7 cellular contexts compared by ENCODE assay signal in the genomic region with DNA sequence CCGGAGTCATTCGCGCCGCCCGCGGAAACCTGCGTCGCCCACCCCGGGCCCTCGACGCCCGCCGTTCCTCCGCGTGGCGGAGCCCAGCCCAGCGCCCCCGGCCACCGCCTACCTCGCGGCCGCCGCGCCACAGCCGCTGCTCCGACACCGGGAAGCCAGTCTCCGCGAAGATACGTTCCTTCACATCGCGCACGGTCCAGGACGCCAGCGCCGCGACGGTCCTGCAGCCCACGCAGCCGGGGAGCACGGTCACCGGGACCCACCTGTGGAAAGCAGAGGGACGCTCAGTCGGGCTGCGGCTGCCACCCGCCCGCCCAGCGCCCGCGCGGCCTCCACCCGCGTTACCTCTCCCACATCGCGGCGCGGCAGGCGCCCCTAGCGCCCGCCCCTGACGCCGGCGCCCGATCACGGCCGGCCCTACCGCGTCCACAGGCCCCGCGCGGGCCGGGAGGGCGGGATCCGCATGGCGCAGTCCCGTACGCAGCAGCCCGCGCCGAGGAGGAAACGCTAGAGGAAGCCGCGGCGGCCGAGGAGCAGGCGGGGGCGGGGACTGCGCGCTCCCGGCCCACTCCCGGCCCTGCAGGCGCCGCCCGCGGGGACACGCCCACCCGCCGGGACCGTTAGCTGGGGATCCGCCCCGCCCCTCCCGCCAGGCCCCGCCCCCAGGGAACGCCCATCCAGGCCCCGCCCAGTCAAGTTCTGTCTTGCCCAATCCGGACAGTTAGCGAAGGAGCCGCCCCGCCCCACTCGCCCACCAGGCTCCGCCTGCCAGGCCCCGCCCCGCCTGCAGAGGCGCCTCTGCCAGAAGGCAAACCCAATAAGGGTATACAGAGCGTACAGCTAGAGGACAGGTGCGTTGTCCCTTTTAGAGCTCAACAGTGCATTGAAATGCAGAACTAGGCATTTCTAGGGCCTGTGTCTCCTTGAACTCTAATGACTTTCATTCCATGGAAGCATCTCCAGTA.
A peak's percentile ranks its signal among the peaks of the same experiment; 100 is the strongest.
DNase-seq lines count a peak whose midpoint lies in the region; ATAC-seq and TF ChIP-seq lines count a peak whose summit lies in the region.

No MANE protein-coding gene starts in this region.

- ATAC-seq in GM18502 (IDR thresholded peaks at IDR 0.05; ENCODE audit: poor library complexity, unreplicated experiment) (peak; percentile 84), HG02938 (IDR thresholded peaks at IDR 0.05; ENCODE audit: unreplicated experiment) (peak; percentile 76)

- peak overlapping the region; percentile 54 for H3K4me3 ChIP-seq in retinal pigment epithelial cell (ENCODE audit: low read length)

- DNase-seq in NCI-H187 treated with DMSO at 0.1 percent for 48 hours (lab: John Stamatoyannopoulos, UW) (peak; percentile 28), T-helper 22 cell (ENCODE audit: low read depth) (peak; percentile 94), astrocyte of the hippocampus (ENCODE audit: low read depth, low spot score) (peak; percentile 98), hypothalamus (lab: John Stamatoyannopoulos, UW) (peak; percentile 34 to 99 (median 94)), retinal pigment epithelial cell (ENCODE audit: low read depth) (peak; percentile 66)

- TF ChIP-seq CTCF in retinal pigment epithelial cell (conservative IDR thresholded peaks at IDR 0.05; ENCODE audit: low read depth, low read length) = no peak

Comparison
In these comparisons a context has a peak if more than half of its experiments do, and no peak if none do; other contexts are left out.
1. Peak in every context shown above with its lines: DNase-seq, ATAC-seq and H3K4me3 ChIP-seq.
2. DNase-seq: peak in every context shown above with its lines; median percentile 98 in astrocyte of the hippocampus; 94 in T-helper 22 cell; 94 in hypothalamus; 66 in retinal pigment epithelial cell; 28 in NCI-H187 treated with DMSO at 0.1 percent for 48 hours.